In the genomic region with DNA sequence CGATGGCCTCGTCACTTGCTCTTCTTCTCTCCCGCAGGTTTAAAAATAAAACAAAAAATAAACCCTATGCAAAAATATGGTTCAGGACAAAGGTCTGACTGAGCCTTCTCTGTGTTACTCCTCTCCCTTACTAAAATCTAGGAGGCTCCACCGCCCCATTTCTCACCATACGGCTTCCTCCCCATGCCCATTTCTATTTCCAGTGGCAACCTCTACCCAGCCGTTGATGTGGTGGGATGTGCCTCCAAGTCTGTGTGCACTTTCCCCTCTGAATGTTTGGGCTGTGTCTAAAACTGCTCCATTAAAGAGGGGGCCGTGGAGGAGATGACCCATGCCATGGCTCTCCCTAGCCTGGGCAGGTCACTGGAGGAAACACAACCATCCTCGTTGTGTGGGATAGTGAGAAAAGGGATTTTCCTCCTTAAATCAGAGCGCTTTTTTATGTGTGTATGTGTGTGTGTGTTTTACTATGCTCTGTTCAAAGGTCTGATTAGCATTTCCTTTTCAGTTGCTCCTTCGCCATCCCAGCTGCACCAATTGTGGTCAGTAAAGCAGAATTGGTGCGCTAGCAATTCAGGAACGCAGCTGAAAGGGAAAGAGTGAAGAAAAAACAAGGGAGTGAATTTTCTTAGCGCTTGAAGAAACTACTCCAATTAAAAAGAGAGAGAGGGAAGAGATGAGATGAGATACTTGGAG, we compare ENCODE assay signal across 17 cellular contexts.
"Had no signal": no experiment of that assay in that cellular context is flagged by ENCODE, and none has a peak within 500 bp of the region (broad histone marks: within the 10 kb centered on the region; RNA-seq: fewer than 3 reads in every experiment).

No MANE protein-coding gene starts in this region.

- H3K9me3 ChIP-seq: body of pancreas, esophagus squamous epithelium, lower lobe of right lung, ovary, sigmoid colon, spleen, thyroid gland had no signal

- H3K27ac Mint-ChIP-seq: activated CD4-positive, alpha-beta T cell treated with anti-CD3 and anti-CD28 coated beads for 36 hours; activated naive CD8-positive, alpha-beta T cell treated with anti-CD3 and anti-CD28 coated beads, Interleukin-2, amount 10 ng/mL, durations not matched to agents 7 days and 5 days had no signal

- H3K36me3 Mint-ChIP-seq: activated naive CD8-positive, alpha-beta T cell treated with anti-CD3 and anti-CD28 coated beads, Interleukin-2, amount 10 ng/mL, durations not matched to agents 7 days and 5 days; natural killer cell treated with Interleukin-12 subunit alpha and Interleukin-12 subunit beta and Interleukin-15 and Interleukin-18, amount 100 ng/mL, for 72 hours had no signal

- DNase-seq: activated CD4-positive, alpha-beta T cell treated with anti-CD3 and anti-CD28 coated beads for 36 hours; activated CD4-positive, alpha-beta T cell treated with anti-CD3 and anti-CD28 coated beads, Interleukin-2, amount 50 U/mL, for 48 hours; activated naive CD8-positive, alpha-beta T cell treated with anti-CD3 and anti-CD28 coated beads, Interleukin-2, amount 10 ng/mL, durations not matched to agents 7 days and 5 days; amygdala; body of pancreas; cortex of kidney; effector CD8-positive, alpha-beta T cell; esophagus squamous epithelium; lower lobe of right lung; ovary; sigmoid colon; spleen; stimulated activated CD8-positive, alpha-beta memory T cell treated with anti-CD3 and anti-CD28 coated beads, Interleukin-4, amount 100 ng/mL, for 48 hours; stimulated activated naive CD4-positive, alpha-beta T cell; thyroid gland had no signal

- H3K27me3 ChIP-seq: body of pancreas, ovary, sigmoid colon, thyroid gland had no signal

- H3K27me3 Mint-ChIP-seq: activated CD4-positive, alpha-beta T cell treated with anti-CD3 and anti-CD28 coated beads for 36 hours had no signal

- ATAC-seq: activated CD4-positive, alpha-beta T cell treated with anti-CD3 and anti-CD28 coated beads for 36 hours; body of pancreas; lower lobe of right lung; natural killer cell treated with Interleukin-12 subunit alpha and Interleukin-12 subunit beta and Interleukin-15 and Interleukin-18, amount 100 ng/mL, for 72 hours had no signal

- H3K9me3 Mint-ChIP-seq: activated naive CD8-positive, alpha-beta T cell treated with anti-CD3 and anti-CD28 coated beads, Interleukin-2, amount 10 ng/mL, durations not matched to agents 7 days and 5 days; natural killer cell treated with Interleukin-12 subunit alpha and Interleukin-12 subunit beta and Interleukin-15 and Interleukin-18, amount 100 ng/mL, for 72 hours had no signal

- H3K4me1 Mint-ChIP-seq: activated CD4-positive, alpha-beta T cell treated with anti-CD3 and anti-CD28 coated beads for 36 hours had no signal

- H3K4me3 ChIP-seq: body of pancreas, esophagus squamous epithelium, lower lobe of right lung, ovary, sigmoid colon, SK-N-MC, spleen, thyroid gland had no signal

- H3K4me3 Mint-ChIP-seq: activated CD4-positive, alpha-beta T cell treated with anti-CD3 and anti-CD28 coated beads for 36 hours; activated naive CD8-positive, alpha-beta T cell treated with anti-CD3 and anti-CD28 coated beads, Interleukin-2, amount 10 ng/mL, durations not matched to agents 7 days and 5 days; natural killer cell treated with Interleukin-12 subunit alpha and Interleukin-12 subunit beta and Interleukin-15 and Interleukin-18, amount 100 ng/mL, for 72 hours had no signal

- H3K36me3 ChIP-seq: esophagus squamous epithelium, lower lobe of right lung, ovary, sigmoid colon, spleen, thyroid gland had no signal

- H3K4me1 ChIP-seq: body of pancreas, esophagus squamous epithelium, lower lobe of right lung, sigmoid colon, spleen, thyroid gland had no signal

- H3K27ac ChIP-seq: body of pancreas, esophagus squamous epithelium, lower lobe of right lung, ovary, sigmoid colon, SK-N-MC, spleen, thyroid gland had no signal
